19 cellular contexts compared by ENCODE assay signal in genomic region chr14:101215266-101215665, GRCh38.
"Had no signal": no experiment of that assay in that cellular context is flagged by ENCODE, and none has a peak within 500 bp of the region (broad histone marks: within the 10 kb centered on the region; RNA-seq: fewer than 3 reads in every experiment).

No MANE protein-coding gene starts in this region.

- H3K27me3 ChIP-seq: transverse colon had no signal

- H3K36me3 Mint-ChIP-seq: brain; stimulated activated effector memory CD8-positive, alpha-beta T cell treated with anti-CD3 and anti-CD28 coated beads, Interleukin-12 subunit alpha, Interleukin-12 subunit beta, amount 100 ng/mL, for 72 hours had no signal

- H3K4me3 ChIP-seq: heart right ventricle, left ventricle myocardium inferior, psoas muscle, skin epidermis, transverse colon had no signal

- H3K4me1 Mint-ChIP-seq: activated CD4-positive, alpha-beta T cell treated with anti-CD3 and anti-CD28 coated beads, Interleukin-2, amount 10 ng/mL, durations not matched to agents 7 days and 5 days; naive thymus-derived CD4-positive, alpha-beta T cell; stimulated activated effector memory CD8-positive, alpha-beta T cell treated with anti-CD3 and anti-CD28 coated beads, Interleukin-12 subunit alpha, Interleukin-12 subunit beta, amount 100 ng/mL, for 72 hours; stimulated activated naive CD8-positive, alpha-beta T cell treated with anti-CD3 and anti-CD28 coated beads, Interleukin-15, amount 100 ng/mL, for 72 hours had no signal

- H3K27ac Mint-ChIP-seq: activated CD4-positive, alpha-beta T cell treated with anti-CD3 and anti-CD28 coated beads, Interleukin-2, amount 10 ng/mL, durations not matched to agents 7 days and 5 days; activated CD8-positive, alpha-beta T cell treated with anti-CD3 and anti-CD28 coated beads for 36 hours; activated naive CD4-positive, alpha-beta T cell treated with anti-CD3 and anti-CD28 coated beads, Interleukin-2, amount 50 U/mL, for 72 hours; naive thymus-derived CD4-positive, alpha-beta T cell; stimulated activated effector memory CD8-positive, alpha-beta T cell treated with anti-CD3 and anti-CD28 coated beads, Interleukin-12 subunit alpha, Interleukin-12 subunit beta, amount 100 ng/mL, for 72 hours; stimulated activated naive CD8-positive, alpha-beta T cell treated with anti-CD3 and anti-CD28 coated beads, Interleukin-15, amount 100 ng/mL, for 72 hours had no signal

- H3K36me3 ChIP-seq: heart right ventricle, left ventricle myocardium inferior, transverse colon, WERI-Rb-1 had no signal

- H3K27me3 Mint-ChIP-seq: activated CD8-positive, alpha-beta T cell treated with anti-CD3 and anti-CD28 coated beads for 36 hours; stimulated activated naive CD8-positive, alpha-beta T cell treated with anti-CD3 and anti-CD28 coated beads, Interleukin-15, amount 100 ng/mL, for 72 hours had no signal

- H3K4me3 Mint-ChIP-seq: activated CD4-positive, alpha-beta T cell treated with anti-CD3 and anti-CD28 coated beads, Interleukin-2, amount 10 ng/mL, durations not matched to agents 7 days and 5 days; activated CD8-positive, alpha-beta T cell treated with anti-CD3 and anti-CD28 coated beads for 36 hours; brain; naive thymus-derived CD4-positive, alpha-beta T cell; neural crest cell; stimulated activated effector memory CD8-positive, alpha-beta T cell treated with anti-CD3 and anti-CD28 coated beads, Interleukin-12 subunit alpha, Interleukin-12 subunit beta, amount 100 ng/mL, for 72 hours; stimulated activated naive CD8-positive, alpha-beta T cell treated with anti-CD3 and anti-CD28 coated beads, Interleukin-15, amount 100 ng/mL, for 72 hours had no signal

- H3K27ac ChIP-seq: heart right ventricle, left ventricle myocardium inferior, psoas muscle, skin epidermis, transverse colon, WERI-Rb-1 had no signal

- DNase-seq: activated CD4-positive, alpha-beta T cell treated with anti-CD3 and anti-CD28 coated beads, Interleukin-2, amount 10 ng/mL, durations not matched to agents 7 days and 5 days; activated CD4-positive, CD25-positive, alpha-beta regulatory T cell treated with anti-CD3 and anti-CD28 coated beads, Interleukin-2, amount 50 U/mL, for 72 hours; activated CD8-positive, alpha-beta T cell treated with anti-CD3 and anti-CD28 coated beads for 36 hours; activated T-cell treated with anti-CD3 and anti-CD28 coated beads, Interleukin-2, amount 50 U/mL, for 48 hours; heart right ventricle; left ventricle myocardium inferior; right cardiac atrium; stimulated activated CD4-positive, alpha-beta T cell treated with anti-CD3 and anti-CD28 coated beads, Interleukin-1b, Interleukin-23, amount 100 ng/mL, for 48 hours; stimulated activated naive CD8-positive, alpha-beta T cell treated with anti-CD3 and anti-CD28 coated beads, Interleukin-15, amount 100 ng/mL, for 72 hours; WERI-Rb-1 had no signal

- H3K4me1 ChIP-seq: heart right ventricle, left ventricle myocardium inferior, psoas muscle had no signal

- ATAC-seq: activated CD8-positive, alpha-beta T cell treated with anti-CD3 and anti-CD28 coated beads for 36 hours; activated naive CD4-positive, alpha-beta T cell treated with anti-CD3 and anti-CD28 coated beads, Interleukin-2, amount 50 U/mL, for 72 hours; heart right ventricle; naive thymus-derived CD4-positive, alpha-beta T cell; psoas muscle; right cardiac atrium; SK-N-SH treated with all-trans-retinoic acid at 6 μM for 48 hours; stimulated activated effector memory CD8-positive, alpha-beta T cell treated with anti-CD3 and anti-CD28 coated beads, Interleukin-12 subunit alpha, Interleukin-12 subunit beta, amount 100 ng/mL, for 72 hours; stimulated activated naive CD8-positive, alpha-beta T cell treated with anti-CD3 and anti-CD28 coated beads, Interleukin-15, amount 100 ng/mL, for 72 hours had no signal
